In genomic region chr7:73737491-73738219, GRCh38 we compare ENCODE assay signal across 9 cellular contexts. TPM values are rescaled to one million over a fixed set of nuclear protein-coding genes. Genes with fewer than 3 reads are reported as not detected.
DNase-seq lines count a peak whose midpoint lies in the region; ATAC-seq and TF ChIP-seq lines count a peak whose summit lies in the region.
"Had no signal": no experiment of that assay in that cellular context is flagged by ENCODE, and none has a peak within 500 bp of the region (broad histone marks: within the 10 kb centered on the region; RNA-seq: fewer than 3 reads in every experiment).

No MANE protein-coding gene starts in this region.

- H3K4me3 ChIP-seq in DND-41 (ENCODE audit: low read depth in 1 of 2, low read length in 2 of 2) (peak overlapping the region in 1 of 2 experiments; percentile 91; a peak in 3 of 4 replicates), Peyer's patch (peak overlapping the region; percentile 52 to 88 (median 78)), esophagus muscularis mucosa (peak overlapping the region; percentile 72 to 85 (median 78)), parathyroid adenoma (ENCODE audit: low read depth, low read length) (peak overlapping the region; percentile 81)

- 69% methylated on average over 13 of the region's 17 CpGs for WGBS in esophagus muscularis mucosa

- TF ChIP-seq POLR2A in Peyer's patch (IDR thresholded peaks at IDR 0.05) (no peak), esophagus muscularis mucosa (IDR thresholded peaks at IDR 0.05; ENCODE audit: low read depth) (no peak)

- H3K27ac ChIP-seq in DND-41 (ENCODE audit: low read length) (peak overlapping the region; percentile 84), Peyer's patch (peak overlapping the region; percentile 84 to 98 (median 94)), esophagus muscularis mucosa (replicated peaks in 1 of 4) (peak overlapping the region; percentile 88 to 93 (median 90)), parathyroid adenoma (no peak overlapping the region)

- TF ChIP-seq CTCF in DND-41 (IDR thresholded peaks at IDR 0.05; ENCODE audit: borderline replicate concordance, extremely low read depth, low read length, poor library complexity, severe bottlenecking) (no peak), Peyer's patch (IDR thresholded peaks at IDR 0.05) (no peak), esophagus muscularis mucosa (IDR thresholded peaks at IDR 0.05) (no peak), parathyroid adenoma (IDR thresholded peaks at IDR 0.05) (no peak)

- no peak for DNase-seq in DND-41
- DNase-seq in Peyer's patch: no peak
- no peak for DNase-seq in esophagus muscularis mucosa (ENCODE audit: extremely low spot score)
- DNase-seq in Kasumi-1 (lab: John Stamatoyannopoulos, UW): no peak
- DNase-seq in activated gamma-delta T cell (lab: John Stamatoyannopoulos, UW): no peak
- no peak for DNase-seq in T1000 (lab: John Stamatoyannopoulos, UW)
- DNase-seq: SIG-M5 had no signal

- no peak overlapping the region for H2AFZ ChIP-seq in DND-41 (ENCODE audit: low read depth, low read length)
- no peak overlapping the region for H2AFZ ChIP-seq in parathyroid adenoma

- H3K27me3 ChIP-seq in DND-41 (ENCODE audit: insufficient read depth, low read length, poor library complexity) (no peaks in the 10 kb centered on the region), Peyer's patch (no peaks in the 10 kb centered on the region), esophagus muscularis mucosa (no peaks in the 10 kb centered on the region), parathyroid adenoma (ENCODE audit: control insufficient read depth, insufficient read depth, low read length) (no peaks in the 10 kb centered on the region)

- no peak for ATAC-seq in DND-41 (ENCODE audit: insufficient read depth, low read depth)
- no peak for ATAC-seq in GM21526 (IDR thresholded peaks at IDR 0.05; ENCODE audit: low FRiP score, unreplicated experiment)

- H3K9ac ChIP-seq in DND-41 (ENCODE audit: low read depth, low read length): peak overlapping the region; percentile 75
- H3K9ac ChIP-seq in parathyroid adenoma: peak overlapping the region; percentile 24

- H3K9me3 ChIP-seq in DND-41 (ENCODE audit: insufficient read depth, low read length, severe bottlenecking) (no peaks in the 10 kb centered on the region), Peyer's patch (no peaks in the 10 kb centered on the region), esophagus muscularis mucosa (no peaks in the 10 kb centered on the region), parathyroid adenoma (ENCODE audit: control insufficient read depth, low read length) (no peaks in the 10 kb centered on the region)

- H3K4me1 ChIP-seq in DND-41 (ENCODE audit: insufficient read depth, low read length) (peaks cover 28% of the 10 kb centered on the region), Peyer's patch (peaks cover 0 to 26% (median 5%) of the 10 kb centered on the region in 4 donors), esophagus muscularis mucosa (peaks cover 20 to 37% (median 29%) of the 10 kb centered on the region in 4 donors), parathyroid adenoma (peaks cover 21% of the 10 kb centered on the region)

- H3K4me2 ChIP-seq in DND-41 (ENCODE audit: insufficient read depth, low read length): peak overlapping the region; percentile 86
- peak overlapping the region; percentile 93 for H3K4me2 ChIP-seq in parathyroid adenoma (ENCODE audit: low read length)

- intact Hi-C loops in esophagus muscularis mucosa (cut with DNase I): no loop called here

- H4K20me1 ChIP-seq in DND-41 (ENCODE audit: insufficient read depth, low read length): peaks cover 20% of the 10 kb centered on the region

- peaks cover 18% of the 10 kb centered on the region for H3K36me3 ChIP-seq in DND-41 (ENCODE audit: insufficient read depth, low read length)
- peaks cover 0 to 23% (median 0%) of the 10 kb centered on the region in 3 donors for H3K36me3 ChIP-seq in Peyer's patch
- H3K36me3 ChIP-seq in esophagus muscularis mucosa: peaks cover 0 to 23% (median 20%) of the 10 kb centered on the region in 4 donors
- no peaks in the 10 kb centered on the region for H3K36me3 ChIP-seq in parathyroid adenoma (ENCODE audit: control insufficient read depth, insufficient read depth, low read length)

- peaks cover 12% of the 10 kb centered on the region for H3K79me2 ChIP-seq in DND-41 (ENCODE audit: insufficient read depth, low read length)
- H3K79me2 ChIP-seq in parathyroid adenoma: no peaks in the 10 kb centered on the region

- TF ChIP-seq EP300 in esophagus muscularis mucosa (IDR thresholded peaks at IDR 0.05): no peak

RNA-seq across cellular contexts. Expression of gene ABHD11, which starts 0.9 kb away (rescaled TPM):
- total RNA-seq in Peyer's patch (100 to 1,000 TPM in 2 of 4 donors, 10 to 100 TPM in 2; 65.9 to 156 (median 98.5) TPM), esophagus muscularis mucosa (1 to 10 TPM; 6.1 to 7.9 (median 7.2) TPM)

RNA-seq across cellular contexts. Expression of gene STX1A, which starts 18.2 kb away (rescaled TPM):
- total RNA-seq in Peyer's patch (10 to 100 TPM in 3 of 4 donors, 1 to 10 TPM in 1; 5.6 to 27.3 (median 23.3) TPM), esophagus muscularis mucosa (10 to 100 TPM in 2 of 4 donors, 1 to 10 TPM in 2; 7.1 to 16.0 (median 9.6) TPM)

RNA-seq across cellular contexts. Expression of gene CLDN3, which starts 32.4 kb away (rescaled TPM):
- total RNA-seq in Peyer's patch (100 to 1,000 TPM in 3 of 4 donors, 10 to 100 TPM in 1; 55.3 to 944 (median 831) TPM), esophagus muscularis mucosa (under 1 TPM in 1 of 4 donors, not detected in 3; 0.80 TPM)

RNA-seq across cellular contexts. Expression of gene BUD23, which starts 54.3 kb away (rescaled TPM):
- 10 to 100 TPM; 34.5 to 48.7 (median 44.1) TPM for total RNA-seq in Peyer's patch
- total RNA-seq in esophagus muscularis mucosa: 10 to 100 TPM; 43.2 to 51.5 (median 48.6) TPM

RNA-seq across cellular contexts. Expression of gene DNAJC30, which starts 54.4 kb away (rescaled TPM):
- total RNA-seq in Peyer's patch (1 to 10 TPM; 1.7 to 8.1 (median 5.6) TPM), esophagus muscularis mucosa (1 to 10 TPM; 4.5 to 7.5 (median 5.5) TPM)

Comparison
In these comparisons a context has a peak if more than half of its experiments do, and no peak if none do; other contexts are left out.
1. RNA of gene ABHD11, which starts 0.9 kb away (total RNA-seq): 65.9 to 156 TPM in Peyer's patch; 6.1 to 7.9 TPM in esophagus muscularis mucosa; every median in the first group is over 4 times any median in the second.
2. RNA of gene CLDN3, which starts 32.4 kb away (total RNA-seq): 55.3 to 944 TPM in Peyer's patch; 0.80 TPM in esophagus muscularis mucosa; every median in the first group is over 10 times any median in the second.